ENCODE assay signal across 1 cellular context in the genomic region with DNA sequence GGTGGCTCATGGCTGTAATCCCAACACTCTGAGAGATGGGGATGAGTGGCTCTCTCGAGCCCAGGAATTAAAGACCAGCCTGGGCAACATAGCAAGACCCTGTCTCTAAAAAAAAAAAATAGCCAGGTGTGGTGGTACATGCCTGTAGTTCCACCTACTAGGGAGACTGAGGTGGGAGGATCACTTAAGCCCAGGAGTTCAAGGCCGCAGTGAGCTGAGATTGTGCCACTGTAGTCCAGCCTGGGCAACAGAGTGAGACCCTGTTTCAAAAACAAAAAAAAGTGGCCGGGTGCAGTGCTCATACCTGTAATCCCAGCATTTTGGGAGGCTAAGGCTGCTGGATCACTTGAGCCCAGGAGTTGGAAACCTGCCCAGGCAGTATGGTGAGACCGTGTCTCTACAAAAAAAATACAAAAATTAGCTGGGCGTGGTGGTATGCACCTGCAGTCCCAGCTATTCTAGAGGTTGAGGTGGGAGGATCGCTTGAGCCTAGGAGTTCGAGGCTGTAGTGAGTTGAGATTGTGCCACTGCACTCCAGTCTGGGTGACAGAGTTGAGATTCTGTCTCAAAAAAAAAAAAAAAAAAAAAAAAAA.
TF ChIP-seq lines count a peak whose summit lies in the region.

No MANE protein-coding gene starts in this region.

TF ChIP-seq in WTC11, 78 proteins besides CTCF, POLR2A, EP300 and RAD21 (continued from another document):
- TF ChIP-seq, protein P1, sequence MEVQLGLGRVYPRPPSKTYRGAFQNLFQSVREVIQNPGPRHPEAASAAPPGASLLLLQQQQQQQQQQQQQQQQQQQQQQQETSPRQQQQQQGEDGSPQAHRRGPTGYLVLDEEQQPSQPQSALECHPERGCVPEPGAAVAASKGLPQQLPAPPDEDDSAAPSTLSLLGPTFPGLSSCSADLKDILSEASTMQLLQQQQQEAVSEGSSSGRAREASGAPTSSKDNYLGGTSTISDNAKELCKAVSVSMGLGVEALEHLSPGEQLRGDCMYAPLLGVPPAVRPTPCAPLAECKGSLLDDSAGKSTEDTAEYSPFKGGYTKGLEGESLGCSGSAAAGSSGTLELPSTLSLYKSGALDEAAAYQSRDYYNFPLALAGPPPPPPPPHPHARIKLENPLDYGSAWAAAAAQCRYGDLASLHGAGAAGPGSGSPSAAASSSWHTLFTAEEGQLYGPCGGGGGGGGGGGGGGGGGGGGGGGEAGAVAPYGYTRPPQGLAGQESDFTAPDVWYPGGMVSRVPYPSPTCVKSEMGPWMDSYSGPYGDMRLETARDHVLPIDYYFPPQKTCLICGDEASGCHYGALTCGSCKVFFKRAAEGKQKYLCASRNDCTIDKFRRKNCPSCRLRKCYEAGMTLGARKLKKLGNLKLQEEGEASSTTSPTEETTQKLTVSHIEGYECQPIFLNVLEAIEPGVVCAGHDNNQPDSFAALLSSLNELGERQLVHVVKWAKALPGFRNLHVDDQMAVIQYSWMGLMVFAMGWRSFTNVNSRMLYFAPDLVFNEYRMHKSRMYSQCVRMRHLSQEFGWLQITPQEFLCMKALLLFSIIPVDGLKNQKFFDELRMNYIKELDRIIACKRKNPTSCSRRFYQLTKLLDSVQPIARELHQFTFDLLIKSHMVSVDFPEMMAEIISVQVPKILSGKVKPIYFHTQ (CRISPR knock-in tag; IDR thresholded peaks at IDR 0.05) = peak; percentile 69; the same call in 1 of the 2 replicates
- TF ChIP-seq, protein P2, sequence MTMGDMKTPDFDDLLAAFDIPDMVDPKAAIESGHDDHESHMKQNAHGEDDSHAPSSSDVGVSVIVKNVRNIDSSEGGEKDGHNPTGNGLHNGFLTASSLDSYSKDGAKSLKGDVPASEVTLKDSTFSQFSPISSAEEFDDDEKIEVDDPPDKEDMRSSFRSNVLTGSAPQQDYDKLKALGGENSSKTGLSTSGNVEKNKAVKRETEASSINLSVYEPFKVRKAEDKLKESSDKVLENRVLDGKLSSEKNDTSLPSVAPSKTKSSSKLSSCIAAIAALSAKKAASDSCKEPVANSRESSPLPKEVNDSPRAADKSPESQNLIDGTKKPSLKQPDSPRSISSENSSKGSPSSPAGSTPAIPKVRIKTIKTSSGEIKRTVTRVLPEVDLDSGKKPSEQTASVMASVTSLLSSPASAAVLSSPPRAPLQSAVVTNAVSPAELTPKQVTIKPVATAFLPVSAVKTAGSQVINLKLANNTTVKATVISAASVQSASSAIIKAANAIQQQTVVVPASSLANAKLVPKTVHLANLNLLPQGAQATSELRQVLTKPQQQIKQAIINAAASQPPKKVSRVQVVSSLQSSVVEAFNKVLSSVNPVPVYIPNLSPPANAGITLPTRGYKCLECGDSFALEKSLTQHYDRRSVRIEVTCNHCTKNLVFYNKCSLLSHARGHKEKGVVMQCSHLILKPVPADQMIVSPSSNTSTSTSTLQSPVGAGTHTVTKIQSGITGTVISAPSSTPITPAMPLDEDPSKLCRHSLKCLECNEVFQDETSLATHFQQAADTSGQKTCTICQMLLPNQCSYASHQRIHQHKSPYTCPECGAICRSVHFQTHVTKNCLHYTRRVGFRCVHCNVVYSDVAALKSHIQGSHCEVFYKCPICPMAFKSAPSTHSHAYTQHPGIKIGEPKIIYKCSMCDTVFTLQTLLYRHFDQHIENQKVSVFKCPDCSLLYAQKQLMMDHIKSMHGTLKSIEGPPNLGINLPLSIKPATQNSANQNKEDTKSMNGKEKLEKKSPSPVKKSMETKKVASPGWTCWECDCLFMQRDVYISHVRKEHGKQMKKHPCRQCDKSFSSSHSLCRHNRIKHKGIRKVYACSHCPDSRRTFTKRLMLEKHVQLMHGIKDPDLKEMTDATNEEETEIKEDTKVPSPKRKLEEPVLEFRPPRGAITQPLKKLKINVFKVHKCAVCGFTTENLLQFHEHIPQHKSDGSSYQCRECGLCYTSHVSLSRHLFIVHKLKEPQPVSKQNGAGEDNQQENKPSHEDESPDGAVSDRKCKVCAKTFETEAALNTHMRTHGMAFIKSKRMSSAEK (CRISPR knock-in tag; IDR thresholded peaks at IDR 0.05; ENCODE audit: borderline replicate concordance) = no peak
- TF ChIP-seq GTF2I (CRISPR knock-in tag; conservative IDR thresholded peaks at IDR 0.05) = peak; percentile 62; the same call in 1 of the 2 replicates
- TF ChIP-seq NFATC4 (CRISPR knock-in tag; IDR thresholded peaks at IDR 0.05) = 0 out of 2 replicates have a peak, but pooled peaks have one; percentile 52
- peak; percentile 41; the same call in 1 of the 2 replicates for TF ChIP-seq ZNF671 (CRISPR knock-in tag; IDR thresholded peaks at IDR 0.05)
- peak; percentile 95 for TF ChIP-seq ZNF121 (CRISPR knock-in tag; IDR thresholded peaks at IDR 0.05)
